ENCODE assay signal across 1 cellular context in the genomic region with DNA sequence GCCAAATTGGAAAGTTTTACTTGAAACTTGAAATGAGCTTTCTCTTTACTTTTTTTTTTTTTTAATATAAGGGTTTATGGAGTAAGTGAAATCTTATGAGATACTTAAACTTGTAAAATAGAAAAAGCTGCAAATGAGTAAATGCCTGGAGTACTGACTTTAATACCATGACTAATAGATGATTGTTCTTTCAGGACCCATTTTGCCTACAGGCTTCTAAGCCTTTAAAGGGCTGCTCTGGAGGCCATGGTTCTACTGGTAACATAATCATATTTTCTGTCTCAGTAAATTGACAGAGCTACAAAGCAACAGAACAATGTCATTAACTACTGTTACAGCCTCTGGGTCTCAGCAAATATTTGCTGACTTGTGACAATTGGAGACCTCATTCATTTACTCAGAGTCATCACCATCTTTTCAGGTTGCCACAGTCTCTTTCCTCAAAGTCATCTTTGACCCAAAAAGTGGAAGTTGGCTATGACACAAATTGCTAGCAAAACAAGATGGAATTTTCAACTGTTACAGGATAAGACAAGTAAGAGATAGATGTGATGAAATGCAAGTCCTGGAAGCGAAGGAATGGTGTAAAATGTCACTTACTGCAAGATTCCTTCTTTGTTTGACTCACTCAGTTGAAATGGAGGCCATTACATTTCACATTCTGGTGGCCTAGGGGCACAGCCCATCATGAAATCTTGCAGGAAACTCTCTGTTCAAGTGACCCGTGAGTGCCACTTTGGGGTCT.
TF ChIP-seq lines count a peak whose summit lies in the region.

No MANE protein-coding gene starts in this region.

TF ChIP-seq in IMR-90, 13 proteins besides CTCF, POLR2A, EP300 and RAD21:
- TF ChIP-seq, protein P1, sequence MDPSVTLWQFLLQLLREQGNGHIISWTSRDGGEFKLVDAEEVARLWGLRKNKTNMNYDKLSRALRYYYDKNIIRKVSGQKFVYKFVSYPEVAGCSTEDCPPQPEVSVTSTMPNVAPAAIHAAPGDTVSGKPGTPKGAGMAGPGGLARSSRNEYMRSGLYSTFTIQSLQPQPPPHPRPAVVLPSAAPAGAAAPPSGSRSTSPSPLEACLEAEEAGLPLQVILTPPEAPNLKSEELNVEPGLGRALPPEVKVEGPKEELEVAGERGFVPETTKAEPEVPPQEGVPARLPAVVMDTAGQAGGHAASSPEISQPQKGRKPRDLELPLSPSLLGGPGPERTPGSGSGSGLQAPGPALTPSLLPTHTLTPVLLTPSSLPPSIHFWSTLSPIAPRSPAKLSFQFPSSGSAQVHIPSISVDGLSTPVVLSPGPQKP (IDR thresholded peaks at IDR 0.05; ENCODE audit: borderline replicate concordance, low read depth, low read length), result no peak
- TF ChIP-seq MAFK (IDR thresholded peaks at IDR 0.05; ENCODE audit: low read depth, low read length) (peak; percentile 67; the same call in 1 of the 2 replicates), SMC3 (IDR thresholded peaks at IDR 0.05; ENCODE audit: low read depth, low read length) (no peak), FOS (IDR thresholded peaks at IDR 0.05; ENCODE audit: low read depth, low read length) (no peak)
TF ChIP-seq in IMR-90: peak in this region for 1.
